ENCODE assay signal across 20 cellular contexts in the genomic region with DNA sequence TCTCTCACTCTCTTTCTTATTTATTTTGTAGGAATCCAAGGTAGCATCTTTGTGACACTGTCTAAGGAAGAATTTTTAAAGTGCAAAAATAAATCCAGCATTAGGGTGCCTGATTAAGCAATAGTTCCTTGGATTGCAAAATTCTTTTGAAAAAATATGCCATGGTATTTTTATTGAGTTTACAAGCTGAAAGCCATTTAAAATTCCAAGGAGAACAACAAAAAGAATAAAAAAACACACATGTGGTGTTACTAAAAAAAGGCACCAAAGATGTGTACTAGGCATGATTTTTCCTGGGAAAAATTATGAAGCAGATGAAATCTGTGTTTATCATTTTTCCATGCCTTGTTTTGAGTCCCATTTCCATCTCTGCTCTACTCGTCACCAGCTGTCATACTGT.
DNase-seq lines count a peak whose midpoint lies in the region; ATAC-seq and TF ChIP-seq lines count a peak whose summit lies in the region.
"Had no signal": no experiment of that assay in that cellular context is flagged by ENCODE, and none has a peak within 500 bp of the region (broad histone marks: within the 10 kb centered on the region; RNA-seq: fewer than 3 reads in every experiment).

No MANE protein-coding gene starts in this region.

- H3K9me3 Mint-ChIP-seq in HFFc6 (no peaks in the 10 kb centered on the region; the same call in 1 of the 2 replicates), osteocyte (ENCODE audit: unreplicated experiment) (peaks cover 13% of the 10 kb centered on the region)
- H3K9me3 Mint-ChIP-seq in stimulated activated memory B cell treated with anti-CD40 and anti-IgM and Interleukin-4, amounts not matched to agents 10 μg/mL and 1 μg/mL and 100 μg/mL, for 72 hours, result no peaks in the 10 kb centered on the region
- no peaks in the 10 kb centered on the region for H3K9me3 Mint-ChIP-seq in activated CD8-positive, alpha-beta T cell treated with anti-CD3 and anti-CD28 coated beads for 36 hours
- H3K9me3 Mint-ChIP-seq: activated CD4-positive, alpha-beta T cell treated with anti-CD3 and anti-CD28 coated beads, Interleukin-2, amount 10 ng/mL, durations not matched to agents 7 days and 5 days; activated naive CD8-positive, alpha-beta T cell treated with anti-CD3 and anti-CD28 coated beads, Interleukin-2, amount 10 ng/mL, durations not matched to agents 7 days and 5 days; neural crest cell; T-helper 1 cell treated with Interleukin-12 subunit alpha and Interleukin-12 subunit beta and Interleukin-4 antibody, amounts not matched to agents 30 μg/mL and 1 μg/mL, for 36 hours had no signal

- intact Hi-C loops in activated CD8-positive, alpha-beta T cell treated with anti-CD3 and anti-CD28 coated beads for 36 hours (cut with micrococcal nuclease), result no loop called here

- H3K4me1 Mint-ChIP-seq in HFFc6 (ENCODE audit: low read depth) (peaks cover 14% of the 10 kb centered on the region), osteocyte (ENCODE audit: unreplicated experiment) (peaks cover 13% of the 10 kb centered on the region)
- H3K4me1 Mint-ChIP-seq in stimulated activated memory B cell treated with anti-CD40 and anti-IgM and Interleukin-4, amounts not matched to agents 10 μg/mL and 1 μg/mL and 100 μg/mL, for 72 hours, result no peaks in the 10 kb centered on the region
- H3K4me1 Mint-ChIP-seq in activated CD8-positive, alpha-beta T cell treated with anti-CD3 and anti-CD28 coated beads for 36 hours (ENCODE audit: low read depth), result no peaks in the 10 kb centered on the region
- H3K4me1 Mint-ChIP-seq: activated CD4-positive, alpha-beta T cell treated with anti-CD3 and anti-CD28 coated beads, Interleukin-2, amount 10 ng/mL, durations not matched to agents 7 days and 5 days; activated naive CD8-positive, alpha-beta T cell treated with anti-CD3 and anti-CD28 coated beads, Interleukin-2, amount 10 ng/mL, durations not matched to agents 7 days and 5 days; CD4-positive, CD25-positive, alpha-beta regulatory T cell; neural crest cell had no signal

- ATAC-seq in HG02642 (IDR thresholded peaks at IDR 0.05; ENCODE audit: poor library complexity, unreplicated experiment) (no peak), HG02973 (IDR thresholded peaks at IDR 0.05; ENCODE audit: unreplicated experiment) (no peak)
- ATAC-seq in stimulated activated memory B cell treated with anti-CD40 and anti-IgM and Interleukin-4, amounts not matched to agents 10 μg/mL and 1 μg/mL and 100 μg/mL, for 72 hours, result no peak
- no peak for ATAC-seq in activated CD8-positive, alpha-beta T cell treated with anti-CD3 and anti-CD28 coated beads for 36 hours
- ATAC-seq: body of pancreas had no signal

- H3K4me3 Mint-ChIP-seq in HFFc6, result no peak overlapping the region
- no peak overlapping the region for H3K4me3 Mint-ChIP-seq in osteocyte (ENCODE audit: unreplicated experiment)
- no peak overlapping the region for H3K4me3 Mint-ChIP-seq in stimulated activated memory B cell treated with anti-CD40 and anti-IgM and Interleukin-4, amounts not matched to agents 10 μg/mL and 1 μg/mL and 100 μg/mL, for 72 hours
- no peak overlapping the region for H3K4me3 Mint-ChIP-seq in activated CD8-positive, alpha-beta T cell treated with anti-CD3 and anti-CD28 coated beads for 36 hours
- H3K4me3 Mint-ChIP-seq: activated CD4-positive, alpha-beta T cell treated with anti-CD3 and anti-CD28 coated beads, Interleukin-2, amount 10 ng/mL, durations not matched to agents 7 days and 5 days; activated naive CD8-positive, alpha-beta T cell treated with anti-CD3 and anti-CD28 coated beads, Interleukin-2, amount 10 ng/mL, durations not matched to agents 7 days and 5 days; CD4-positive, CD25-positive, alpha-beta regulatory T cell; neural crest cell; T-helper 1 cell treated with Interleukin-12 subunit alpha and Interleukin-12 subunit beta and Interleukin-4 antibody, amounts not matched to agents 30 μg/mL and 1 μg/mL, for 36 hours had no signal

- CTCF ChIA-PET in activated CD8-positive, alpha-beta T cell treated with anti-CD3 and anti-CD28 coated beads for 36 hours (lab: Charles Lee), result no interaction called here

- POLR2A ChIA-PET in activated CD8-positive, alpha-beta T cell treated with anti-CD3 and anti-CD28 coated beads for 36 hours (lab: Charles Lee), result no interaction called here

- no peaks in the 10 kb centered on the region for H3K36me3 Mint-ChIP-seq in HFFc6 (ENCODE audit: low read depth)
- H3K36me3 Mint-ChIP-seq in osteocyte (ENCODE audit: unreplicated experiment), result peaks cover 7% of the 10 kb centered on the region
- H3K36me3 Mint-ChIP-seq in stimulated activated memory B cell treated with anti-CD40 and anti-IgM and Interleukin-4, amounts not matched to agents 10 μg/mL and 1 μg/mL and 100 μg/mL, for 72 hours, result no peaks in the 10 kb centered on the region
- no peaks in the 10 kb centered on the region for H3K36me3 Mint-ChIP-seq in activated CD8-positive, alpha-beta T cell treated with anti-CD3 and anti-CD28 coated beads for 36 hours (ENCODE audit: low read depth)
- H3K36me3 Mint-ChIP-seq: activated naive CD8-positive, alpha-beta T cell treated with anti-CD3 and anti-CD28 coated beads, Interleukin-2, amount 10 ng/mL, durations not matched to agents 7 days and 5 days; CD4-positive, CD25-positive, alpha-beta regulatory T cell had no signal

- DNase-seq in AG08395 (ENCODE audit: low spot score), result peak; percentile 43
- DNase-seq in HFFc6, result peak; percentile 25
- peak; percentile 64 for DNase-seq in fibroblast of gingiva (ENCODE audit: low read depth)
- DNase-seq in osteocyte (ENCODE audit: extremely low spot score, unreplicated experiment), result no peak
- DNase-seq in activated CD8-positive, alpha-beta T cell treated with anti-CD3 and anti-CD28 coated beads for 36 hours, result no peak
- DNase-seq: activated CD4-positive, alpha-beta T cell treated with anti-CD3 and anti-CD28 coated beads, Interleukin-2, amount 10 ng/mL, durations not matched to agents 7 days and 5 days; activated CD8-positive, alpha-beta memory T cell treated with anti-CD3 and anti-CD28 coated beads, Interleukin-2, amount 50 U/mL, for 4 hours; activated naive CD8-positive, alpha-beta T cell treated with anti-CD3 and anti-CD28 coated beads, Interleukin-2, amount 10 ng/mL, durations not matched to agents 7 days and 5 days; body of pancreas; CD4-positive, CD25-positive, alpha-beta regulatory T cell; colonic mucosa; NCI-H510A treated with DMSO at 0.1 percent for 48 hours; stimulated activated CD4-positive, alpha-beta T cell treated with anti-CD3 and anti-CD28 coated beads, Interleukin-4, amount 100 ng/mL, for 4 hours; stomach; upper lobe of left lung had no signal

- H3K27ac Mint-ChIP-seq in HFFc6 (no peak overlapping the region), osteocyte (ENCODE audit: unreplicated experiment) (peak overlapping the region; percentile 54)
- no peak overlapping the region for H3K27ac Mint-ChIP-seq in stimulated activated memory B cell treated with anti-CD40 and anti-IgM and Interleukin-4, amounts not matched to agents 10 μg/mL and 1 μg/mL and 100 μg/mL, for 72 hours
- H3K27ac Mint-ChIP-seq in activated CD8-positive, alpha-beta T cell treated with anti-CD3 and anti-CD28 coated beads for 36 hours, result no peak overlapping the region
- H3K27ac Mint-ChIP-seq: activated CD4-positive, alpha-beta T cell treated with anti-CD3 and anti-CD28 coated beads, Interleukin-2, amount 10 ng/mL, durations not matched to agents 7 days and 5 days; activated naive CD8-positive, alpha-beta T cell treated with anti-CD3 and anti-CD28 coated beads, Interleukin-2, amount 10 ng/mL, durations not matched to agents 7 days and 5 days; CD4-positive, CD25-positive, alpha-beta regulatory T cell; T-helper 1 cell treated with Interleukin-12 subunit alpha and Interleukin-12 subunit beta and Interleukin-4 antibody, amounts not matched to agents 30 μg/mL and 1 μg/mL, for 36 hours had no signal

- H3K27me3 Mint-ChIP-seq in HFFc6 (ENCODE audit: insufficient read depth) (peaks cover 2% of the 10 kb centered on the region; the same call in 1 of the 2 replicates), osteocyte (ENCODE audit: unreplicated experiment) (peaks cover 4% of the 10 kb centered on the region)
- H3K27me3 Mint-ChIP-seq in stimulated activated memory B cell treated with anti-CD40 and anti-IgM and Interleukin-4, amounts not matched to agents 10 μg/mL and 1 μg/mL and 100 μg/mL, for 72 hours, result peaks cover 5% of the 10 kb centered on the region
- peaks cover 1% of the 10 kb centered on the region for H3K27me3 Mint-ChIP-seq in activated CD8-positive, alpha-beta T cell treated with anti-CD3 and anti-CD28 coated beads for 36 hours
- H3K27me3 Mint-ChIP-seq: activated CD4-positive, alpha-beta T cell treated with anti-CD3 and anti-CD28 coated beads, Interleukin-2, amount 10 ng/mL, durations not matched to agents 7 days and 5 days; activated naive CD8-positive, alpha-beta T cell treated with anti-CD3 and anti-CD28 coated beads, Interleukin-2, amount 10 ng/mL, durations not matched to agents 7 days and 5 days; CD4-positive, CD25-positive, alpha-beta regulatory T cell had no signal

- TF ChIP-seq CTCF in HFFc6 (IDR thresholded peaks at IDR 0.05), result no peak
- no peak for TF ChIP-seq CTCF in osteocyte (IDR thresholded peaks at IDR 0.05)
- no peak for TF ChIP-seq CTCF in activated CD8-positive, alpha-beta T cell treated with anti-CD3 and anti-CD28 coated beads for 36 hours (IDR thresholded peaks at IDR 0.05)

Comparison
In these comparisons a context has a peak if more than half of its experiments do, and no peak if none do; other contexts are left out.
1. DNase-seq: peak in AG08395 (single experiment), HFFc6 (single experiment) and fibroblast of gingiva (single experiment); none in osteocyte (single experiment) and activated CD8-positive, alpha-beta T cell treated with anti-CD3 and anti-CD28 coated beads for 36 hours (single experiment).